ENCODE assay signal across 13 cellular contexts in the genomic region with DNA sequence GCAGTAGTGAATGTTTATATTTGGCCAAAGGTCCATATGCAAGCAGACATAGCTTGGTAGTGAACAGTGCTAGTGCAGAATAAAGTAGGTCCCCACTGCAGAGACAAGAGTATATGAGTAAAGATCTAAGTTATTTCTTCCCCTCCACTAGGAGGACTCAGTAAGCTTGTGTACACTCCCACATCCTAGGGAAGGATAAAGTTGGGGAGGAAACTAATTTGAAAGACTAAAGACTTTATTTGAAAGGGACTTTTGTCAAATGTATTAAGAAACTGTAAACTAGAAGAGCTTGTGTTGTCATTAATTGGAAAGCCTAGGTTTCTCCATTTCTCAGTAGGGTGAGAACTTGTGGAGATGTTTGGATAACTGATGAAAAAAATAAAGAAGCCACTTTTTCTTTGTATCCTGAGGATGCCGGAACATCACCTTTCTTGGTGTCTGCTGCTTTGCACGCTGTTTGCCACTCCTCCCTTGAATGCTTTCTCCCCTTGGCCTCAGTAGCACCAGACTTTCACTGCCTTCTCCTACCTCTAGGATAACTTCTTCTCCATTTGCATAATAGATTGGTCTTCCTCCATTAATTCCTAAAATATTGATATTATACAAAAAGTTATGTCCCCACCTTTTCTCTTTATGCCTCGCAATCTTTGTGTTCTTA.
A peak's percentile ranks its signal among the peaks of the same experiment; 100 is the strongest.
DNase-seq lines count a peak whose midpoint lies in the region; ATAC-seq and TF ChIP-seq lines count a peak whose summit lies in the region.
"Had no signal": no experiment of that assay in that cellular context is flagged by ENCODE, and none has a peak within 500 bp of the region (broad histone marks: within the 10 kb centered on the region; RNA-seq: fewer than 3 reads in every experiment).

No MANE protein-coding gene starts in this region.

- CTCF ChIA-PET in activated CD8-positive, alpha-beta T cell treated with anti-CD3 and anti-CD28 coated beads for 36 hours (lab: Charles Lee), result interaction anchor here (1.4 kb wide), 1 partner anchor 11 kb away, joined by 4 read pairs; no protein-coding TSS in a partner anchor

- no peaks in the 10 kb centered on the region for H3K79me2 ChIP-seq in GM23338 (replicated peaks; ENCODE audit: insufficient read depth)

- no peaks in the 10 kb centered on the region for H3K9me3 ChIP-seq in BE2C
- H3K9me3 ChIP-seq in endodermal cell (ENCODE audit: control insufficient read depth, low read length), result no peaks in the 10 kb centered on the region
- H3K9me3 ChIP-seq: SJSA1 had no signal

- H3K9me3 Mint-ChIP-seq in GM23338 (no peaks in the 10 kb centered on the region), endodermal cell (no peaks in the 10 kb centered on the region)
- no peaks in the 10 kb centered on the region for H3K9me3 Mint-ChIP-seq in activated CD4-positive, alpha-beta T cell treated with anti-CD3 and anti-CD28 coated beads, Interleukin-2, amount 10 ng/mL, durations not matched to agents 24 days and 14 days
- H3K9me3 Mint-ChIP-seq in activated CD8-positive, alpha-beta T cell treated with anti-CD3 and anti-CD28 coated beads for 36 hours, result no peaks in the 10 kb centered on the region
- H3K9me3 Mint-ChIP-seq: CD8-positive, alpha-beta T cell; IgD-negative memory B cell had no signal

- H4K20me1 ChIP-seq in GM23338 (replicated peaks; ENCODE audit: insufficient read depth), result no peaks in the 10 kb centered on the region

- 0 out of 2 replicates have a peak overlapping the region, but pooled peaks have one; percentile 4 for H2AFZ ChIP-seq in GM23338

- intact Hi-C loops in activated CD4-positive, alpha-beta T cell treated with anti-CD3 and anti-CD28 coated beads, Interleukin-2, amount 10 ng/mL, durations not matched to agents 24 days and 14 days (cut with micrococcal nuclease), result no loop called here
- intact Hi-C loops in activated CD8-positive, alpha-beta T cell treated with anti-CD3 and anti-CD28 coated beads for 36 hours (cut with micrococcal nuclease), result no loop called here

- H3K27me3 Mint-ChIP-seq in GM23338 (ENCODE audit: insufficient read depth, low read depth, poor library complexity), result no peaks in the 10 kb centered on the region
- H3K27me3 Mint-ChIP-seq in endodermal cell (ENCODE audit: insufficient read depth), result peaks cover 37% of the 10 kb centered on the region
- no peaks in the 10 kb centered on the region for H3K27me3 Mint-ChIP-seq in activated CD4-positive, alpha-beta T cell treated with anti-CD3 and anti-CD28 coated beads, Interleukin-2, amount 10 ng/mL, durations not matched to agents 24 days and 14 days
- peaks cover 2% of the 10 kb centered on the region for H3K27me3 Mint-ChIP-seq in activated CD8-positive, alpha-beta T cell treated with anti-CD3 and anti-CD28 coated beads for 36 hours

- H3K27me3 ChIP-seq in BE2C (no peaks in the 10 kb centered on the region), GM23338 (ENCODE audit: insufficient read depth) (no peaks in the 10 kb centered on the region), endodermal cell (ENCODE audit: control insufficient read depth, insufficient read depth, low read length, poor library complexity, severe bottlenecking) (peaks cover 24% of the 10 kb centered on the region)
- H3K27me3 ChIP-seq: SJSA1 had no signal

- H3K27ac Mint-ChIP-seq in GM23338 (no peak overlapping the region), endodermal cell (no peak overlapping the region)
- H3K27ac Mint-ChIP-seq in activated CD4-positive, alpha-beta T cell treated with anti-CD3 and anti-CD28 coated beads, Interleukin-2, amount 10 ng/mL, durations not matched to agents 24 days and 14 days, result no peak overlapping the region
- no peak overlapping the region for H3K27ac Mint-ChIP-seq in activated CD8-positive, alpha-beta T cell treated with anti-CD3 and anti-CD28 coated beads for 36 hours
- H3K27ac Mint-ChIP-seq: CD8-positive, alpha-beta T cell had no signal

- H3K9ac ChIP-seq in endodermal cell (ENCODE audit: extremely low read depth, low read length, poor library complexity, severe bottlenecking), result no peak overlapping the region

- whole genome bisulfite sequencing in endodermal cell (ENCODE audit: insufficient coverage in 1 of 2, insufficient read length in 1 of 2), 2 experiments, result 79% methylated on average over 2 of the region's 3 CpGs; no CpG with 5 or more reads in 1 of the 2 experiments

- POLR2A ChIA-PET in activated CD8-positive, alpha-beta T cell treated with anti-CD3 and anti-CD28 coated beads for 36 hours (lab: Charles Lee), result interaction anchor here (1.4 kb wide), 1 partner anchor 12 kb away, joined by 3 read pairs; no protein-coding TSS in a partner anchor

- no peaks in the 10 kb centered on the region for H3K4me1 ChIP-seq in BE2C
- peaks cover 11% of the 10 kb centered on the region; the same call in 1 of the 2 replicates for H3K4me1 ChIP-seq in GM23338 (ENCODE audit: insufficient read depth)
- H3K4me1 ChIP-seq in endodermal cell (ENCODE audit: control insufficient read depth, insufficient read depth, low read length), result peaks cover 3% of the 10 kb centered on the region
- H3K4me1 ChIP-seq: SJSA1 had no signal

- 0 out of 2 replicates have a peak overlapping the region, but pooled peaks have one; percentile 19 for H3K4me2 ChIP-seq in GM23338

- DNase-seq in BE2C (no peak), GM23338 (ENCODE audit: low spot score) (peak; percentile 44), LNCaP clone FGC (ENCODE audit: low read depth) (no peak), endodermal cell (no peak), islet precursor cell (no peak)
- no peak for DNase-seq in activated CD4-positive, alpha-beta T cell treated with anti-CD3 and anti-CD28 coated beads, Interleukin-2, amount 10 ng/mL, durations not matched to agents 24 days and 14 days
- no peak for DNase-seq in activated CD8-positive, alpha-beta T cell treated with anti-CD3 and anti-CD28 coated beads for 36 hours
- DNase-seq: CD8-positive, alpha-beta T cell; NCI-H1417 treated with DMSO at 0.1 percent for 48 hours; NCI-H2029 treated with DMSO at 0.1 percent for 48 hours; NK-92 treated with Interleukin-12 subunit alpha and Interleukin-12 subunit beta, amount 100 ng/mL, for 24 hours had no signal

- H3K4me3 Mint-ChIP-seq in GM23338 (no peak overlapping the region), endodermal cell (no peak overlapping the region)
- no peak overlapping the region for H3K4me3 Mint-ChIP-seq in activated CD4-positive, alpha-beta T cell treated with anti-CD3 and anti-CD28 coated beads, Interleukin-2, amount 10 ng/mL, durations not matched to agents 24 days and 14 days
- no peak overlapping the region for H3K4me3 Mint-ChIP-seq in activated CD8-positive, alpha-beta T cell treated with anti-CD3 and anti-CD28 coated beads for 36 hours
- H3K4me3 Mint-ChIP-seq: CD8-positive, alpha-beta T cell; IgD-negative memory B cell had no signal

- H3K27ac ChIP-seq in GM23338 (ENCODE audit: low read depth) (no peak overlapping the region), endodermal cell (ENCODE audit: low read depth, low read length) (no peak overlapping the region)
- H3K27ac ChIP-seq: SJSA1 had no signal

- H3K36me3 Mint-ChIP-seq in GM23338 (ENCODE audit: low read depth) (no peaks in the 10 kb centered on the region), endodermal cell (ENCODE audit: low read depth) (no peaks in the 10 kb centered on the region)
- H3K36me3 Mint-ChIP-seq in activated CD4-positive, alpha-beta T cell treated with anti-CD3 and anti-CD28 coated beads, Interleukin-2, amount 10 ng/mL, durations not matched to agents 24 days and 14 days (ENCODE audit: low read depth), result no peaks in the 10 kb centered on the region
- H3K36me3 Mint-ChIP-seq in activated CD8-positive, alpha-beta T cell treated with anti-CD3 and anti-CD28 coated beads for 36 hours (ENCODE audit: low read depth), result no peaks in the 10 kb centered on the region
- H3K36me3 Mint-ChIP-seq: CD8-positive, alpha-beta T cell; IgD-negative memory B cell had no signal

- H3K4me1 Mint-ChIP-seq in GM23338, result peaks cover 17% of the 10 kb centered on the region
- peaks cover 21% of the 10 kb centered on the region for H3K4me1 Mint-ChIP-seq in endodermal cell
- H3K4me1 Mint-ChIP-seq in activated CD4-positive, alpha-beta T cell treated with anti-CD3 and anti-CD28 coated beads, Interleukin-2, amount 10 ng/mL, durations not matched to agents 24 days and 14 days, result no peaks in the 10 kb centered on the region
- no peaks in the 10 kb centered on the region for H3K4me1 Mint-ChIP-seq in activated CD8-positive, alpha-beta T cell treated with anti-CD3 and anti-CD28 coated beads for 36 hours (ENCODE audit: low read depth)
- H3K4me1 Mint-ChIP-seq: IgD-negative memory B cell had no signal

- TF ChIP-seq CTCF in BE2C (IDR thresholded peaks at IDR 0.05; ENCODE audit: low read depth, low read length) (peak; percentile 36), GM23338 (conservative IDR thresholded peaks at IDR 0.05; ENCODE audit: low read depth in 2 of 2) (peak; percentile 44 to 51), LNCaP clone FGC (IDR thresholded peaks at IDR 0.05; ENCODE audit: control insufficient read depth, extremely low read depth, insufficient read depth) (peak; percentile 35; the same call in 1 of the 2 replicates), endodermal cell (conservative IDR thresholded peaks at IDR 0.05) (peak; percentile 65)
- no peak for TF ChIP-seq CTCF in activated CD8-positive, alpha-beta T cell treated with anti-CD3 and anti-CD28 coated beads for 36 hours (IDR thresholded peaks at IDR 0.05)

- H3K4me3 ChIP-seq in BE2C (ENCODE audit: low read depth, low read length) (no peak overlapping the region), GM23338 (no peak overlapping the region), LNCaP clone FGC (ENCODE audit: low read depth, low read length) (no peak overlapping the region), endodermal cell (ENCODE audit: low read length) (no peak overlapping the region)
- H3K4me3 ChIP-seq: SJSA1 had no signal

- no peaks in the 10 kb centered on the region for H3K36me3 ChIP-seq in BE2C
- no peaks in the 10 kb centered on the region for H3K36me3 ChIP-seq in GM23338 (ENCODE audit: insufficient read depth)
- no peaks in the 10 kb centered on the region for H3K36me3 ChIP-seq in endodermal cell (ENCODE audit: control insufficient read depth, insufficient read depth, low read length)
- H3K36me3 ChIP-seq: SJSA1 had no signal

- no peaks in the 10 kb centered on the region for H3F3A ChIP-seq in GM23338 (replicated peaks; ENCODE audit: low read depth)

- peak; percentile 76 for ATAC-seq in GM23338
- ATAC-seq in activated CD8-positive, alpha-beta T cell treated with anti-CD3 and anti-CD28 coated beads for 36 hours, result no peak
- ATAC-seq: CD8-positive, alpha-beta T cell had no signal

- no peaks in the 10 kb centered on the region for H3K9me2 ChIP-seq in GM23338 (ENCODE audit: insufficient read depth)

TF ChIP-seq in GM23338, 12 proteins besides CTCF, POLR2A, EP300 and RAD21 (continues in another document):
- TF ChIP-seq ZNF114 (CRISPR knock-in tag; IDR thresholded peaks at IDR 0.05) (no peak), JUNB (IDR thresholded peaks at IDR 0.05; ENCODE audit: unreplicated experiment) (no peak)
